ENCODE assay signal across 27 cellular contexts in the genomic region with DNA sequence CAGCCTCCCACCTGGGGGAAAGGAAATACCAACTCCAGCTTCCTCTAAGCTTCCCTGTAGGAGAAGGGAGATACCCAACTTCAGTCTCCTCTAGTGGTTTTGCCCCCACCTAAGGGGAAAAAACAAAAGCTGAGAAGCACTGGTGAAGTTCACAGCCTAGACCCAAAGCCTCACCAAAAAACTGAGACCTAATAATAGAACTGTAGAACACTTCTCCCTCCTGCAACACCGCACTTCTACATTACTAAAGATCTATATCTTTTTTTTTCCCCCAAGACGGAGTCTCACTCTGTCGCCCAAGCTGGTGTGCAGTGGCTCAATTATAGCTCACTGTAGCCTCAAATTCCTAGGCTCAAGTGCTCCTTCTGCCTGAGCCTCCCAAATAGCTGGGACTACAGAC.
"Had no signal": no experiment of that assay in that cellular context is flagged by ENCODE, and none has a peak within 500 bp of the region (broad histone marks: within the 10 kb centered on the region; RNA-seq: fewer than 3 reads in every experiment).

No MANE protein-coding gene starts in this region.

- FAIRE-seq: islet of Langerhans, pancreas had no signal

- H3K27me3 Mint-ChIP-seq: naive B cell; stimulated activated naive B cell treated with anti-CD40 and anti-IgM and Interleukin-4, amounts not matched to agents 10 μg/mL and 1 μg/mL and 100 μg/mL, for 72 hours had no signal

- H3K27ac Mint-ChIP-seq: mesothelial cell of epicardium; nephron; stimulated activated naive B cell treated with anti-CD40 and anti-IgM and Interleukin-4, amounts not matched to agents 10 μg/mL and 1 μg/mL and 100 μg/mL, for 72 hours had no signal

- H3K27me3 ChIP-seq: hepatocyte, pancreas, stomach, testis, thyroid gland, transverse colon, uterus had no signal

- H3K79me2 ChIP-seq: hepatocyte had no signal

- H2AFZ ChIP-seq: hepatocyte had no signal

- H3K4me2 ChIP-seq: hepatocyte had no signal

- DNase-seq: left ventricle myocardium inferior; mesendoderm; naive B cell; nucleus accumbens; pancreas; posterior cingulate gyrus; retina; right cardiac atrium; stimulated activated CD4-positive, alpha-beta T cell treated with anti-CD3 and anti-CD28 coated beads, Interleukin-12 subunit alpha, Interleukin-12 subunit beta, amount 100 ng/mL, for 4 hours; stimulated activated CD4-positive, alpha-beta T cell treated with anti-CD3 and anti-CD28 coated beads, Interleukin-15, amount 100 ng/mL, for 24 hours; stimulated activated CD4-positive, alpha-beta T cell treated with anti-CD3 and anti-CD28 coated beads, Interleukin-2, amount 100 ng/mL, for 24 hours; stimulated activated CD4-positive, alpha-beta T cell treated with anti-CD3 and anti-CD28 coated beads, Interleukin-4, amount 100 ng/mL, for 1 hour; stimulated activated naive B cell treated with anti-CD40 and anti-IgM and Interleukin-4, amounts not matched to agents 10 μg/mL and 1 μg/mL and 100 μg/mL, for 72 hours; stimulated activated naive CD8-positive, alpha-beta T cell treated with anti-CD3 and anti-CD28 coated beads, Interleukin-15, Interleukin-2, amounts not matched to agents 100 U/mL and 50 U/mL, for 24 hours; stomach; testis; thyroid gland; transverse colon; uterus had no signal

- H3K27ac ChIP-seq: hepatocyte, left ventricle myocardium inferior, pancreas, prostate gland, skin epidermis, stomach, testis, thyroid gland, transverse colon, uterus had no signal

- H3K4me3 Mint-ChIP-seq: mesothelial cell of epicardium; naive B cell; nephron; stimulated activated naive B cell treated with anti-CD40 and anti-IgM and Interleukin-4, amounts not matched to agents 10 μg/mL and 1 μg/mL and 100 μg/mL, for 72 hours had no signal

- H3K36me3 ChIP-seq: left ventricle myocardium inferior, pancreas, prostate gland, stomach, thyroid gland, transverse colon, uterus had no signal

- H3K4me3 ChIP-seq: hepatocyte, left ventricle myocardium inferior, lung, pancreas, prostate gland, skin epidermis, stomach, testis, thyroid gland, transverse colon, uterus had no signal

- H3K4me1 Mint-ChIP-seq: nephron had no signal

- ATAC-seq: pancreas; right cardiac atrium; sciatic nerve; stimulated activated naive B cell treated with anti-CD40 and anti-IgM and Interleukin-4, amounts not matched to agents 10 μg/mL and 1 μg/mL and 100 μg/mL, for 72 hours; stimulated activated naive CD8-positive, alpha-beta T cell treated with anti-CD3 and anti-CD28 coated beads, Interleukin-15, Interleukin-2, amounts not matched to agents 100 U/mL and 50 U/mL, for 24 hours had no signal

- H3K4me1 ChIP-seq: left ventricle myocardium inferior, pancreas, prostate gland, stomach, testis, thyroid gland, transverse colon, uterus had no signal

- H3K9me3 ChIP-seq: pancreas, prostate gland, stomach, testis, thyroid gland, transverse colon, uterus had no signal
